Comparison of ENCODE assay signal across 21 cellular contexts in genomic region chr10:85547460-85548023, GRCh38.
A peak's percentile ranks its signal among the peaks of the same experiment; 100 is the strongest.
DNase-seq lines count a peak whose midpoint lies in the region; ATAC-seq and TF ChIP-seq lines count a peak whose summit lies in the region.
"Had no signal": no experiment of that assay in that cellular context is flagged by ENCODE, and none has a peak within 500 bp of the region (broad histone marks: within the 10 kb centered on the region; RNA-seq: fewer than 3 reads in every experiment).

No MANE protein-coding gene starts in this region.

- no peak for TF ChIP-seq POLR2A in uterus (IDR thresholded peaks at IDR 0.05)

- H3K27ac Mint-ChIP-seq in endothelial cell (ENCODE audit: unreplicated experiment), result peak overlapping the region; percentile 74
- H3K27ac Mint-ChIP-seq: activated CD8-positive, alpha-beta T cell treated with anti-CD3 and anti-CD28 coated beads for 36 hours; GM23338; naive B cell; stimulated activated naive B cell treated with anti-CD40 and anti-IgM and Interleukin-4, amounts not matched to agents 10 μg/mL and 1 μg/mL and 100 μg/mL, for 72 hours had no signal

- no peaks in the 10 kb centered on the region for H3K36me3 ChIP-seq in uterus
- H3K36me3 ChIP-seq: BLaER1 treated with 17β-estradiol and CSF1 and Interleukin-3, amounts not matched to agents 10 nM and 100 nM; esophagus muscularis mucosa; suprapubic skin had no signal

- H3K4me3 Mint-ChIP-seq in endothelial cell (ENCODE audit: unreplicated experiment), result no peak overlapping the region
- H3K4me3 Mint-ChIP-seq: activated CD8-positive, alpha-beta T cell treated with anti-CD3 and anti-CD28 coated beads for 36 hours; brain; GM23338; naive B cell; stimulated activated naive B cell treated with anti-CD40 and anti-IgM and Interleukin-4, amounts not matched to agents 10 μg/mL and 1 μg/mL and 100 μg/mL, for 72 hours had no signal

- peaks cover 0 to 4% of the 10 kb centered on the region in 2 donors for H3K27me3 ChIP-seq in uterus
- H3K27me3 ChIP-seq: BLaER1 treated with 17β-estradiol and CSF1 and Interleukin-3, amounts not matched to agents 10 nM and 100 nM; esophagus muscularis mucosa; suprapubic skin had no signal

- H3K9me3 Mint-ChIP-seq in endothelial cell (ENCODE audit: unreplicated experiment), result peaks cover 10% of the 10 kb centered on the region
- H3K9me3 Mint-ChIP-seq: activated CD8-positive, alpha-beta T cell treated with anti-CD3 and anti-CD28 coated beads for 36 hours had no signal

- no peaks in the 10 kb centered on the region for H3K4me1 ChIP-seq in uterus
- H3K4me1 ChIP-seq: Caco-2, esophagus muscularis mucosa had no signal

- H3K9me3 ChIP-seq in uterus, result no peaks in the 10 kb centered on the region
- H3K9me3 ChIP-seq: BLaER1 treated with 17β-estradiol and CSF1 and Interleukin-3, amounts not matched to agents 10 nM and 100 nM; Caco-2; esophagus muscularis mucosa; suprapubic skin had no signal

- no peaks in the 10 kb centered on the region for H3K36me3 Mint-ChIP-seq in endothelial cell (ENCODE audit: low read depth, unreplicated experiment)
- H3K36me3 Mint-ChIP-seq: brain; naive B cell; stimulated activated naive B cell treated with anti-CD40 and anti-IgM and Interleukin-4, amounts not matched to agents 10 μg/mL and 1 μg/mL and 100 μg/mL, for 72 hours had no signal

- H3K27ac ChIP-seq in uterus, result no peak overlapping the region
- H3K27ac ChIP-seq: BLaER1 treated with 17β-estradiol and CSF1 and Interleukin-3, amounts not matched to agents 10 nM and 100 nM; esophagus muscularis mucosa; suprapubic skin had no signal

- H3K4me3 ChIP-seq in uterus, result no peak overlapping the region
- H3K4me3 ChIP-seq: BLaER1 treated with 17β-estradiol and CSF1 and Interleukin-3, amounts not matched to agents 10 nM and 100 nM; esophagus muscularis mucosa; GM23338; suprapubic skin had no signal

- peaks cover 3% of the 10 kb centered on the region for H3K27me3 Mint-ChIP-seq in endothelial cell (ENCODE audit: unreplicated experiment)

- intact Hi-C loops in uterus (cut with DNase I; ENCODE audit: low total_unique reads), result no loop called here

- ATAC-seq in GM21576 (IDR thresholded peaks at IDR 0.05; ENCODE audit: unreplicated experiment), result peak; percentile 13
- peak; percentile 7 for ATAC-seq in HG03354 (IDR thresholded peaks at IDR 0.05; ENCODE audit: poor library complexity, severe bottlenecking, unreplicated experiment)
- ATAC-seq in HG02759 (IDR thresholded peaks at IDR 0.05; ENCODE audit: unreplicated experiment), result no peak
- ATAC-seq: activated CD8-positive, alpha-beta T cell treated with anti-CD3 and anti-CD28 coated beads for 36 hours had no signal

- peaks cover 21% of the 10 kb centered on the region for H3K4me1 Mint-ChIP-seq in endothelial cell (ENCODE audit: unreplicated experiment)
- H3K4me1 Mint-ChIP-seq: naive B cell; stimulated activated naive B cell treated with anti-CD40 and anti-IgM and Interleukin-4, amounts not matched to agents 10 μg/mL and 1 μg/mL and 100 μg/mL, for 72 hours had no signal

- TF ChIP-seq CTCF in endothelial cell (IDR thresholded peaks at IDR 0.05; ENCODE audit: unreplicated experiment) (no peak), uterus (IDR thresholded peaks at IDR 0.05) (no peak)

- in situ Hi-C loops in ACHN (cut with HindIII; ENCODE audit: low pct_ligation_motif_present, low pct_unique_long_range_greater_than_20kb, low sequenced_read_pairs), result no loop called here

- DNase-seq in ACHN, result peak; percentile 11
- DNase-seq in endothelial cell (ENCODE audit: low spot score), result no peak
- no peak for DNase-seq in NCI-H146 (lab: John Stamatoyannopoulos, UW)
- DNase-seq in AML-193 (lab: John Stamatoyannopoulos, UW), result no peak
- DNase-seq in uterus, result no peak
- DNase-seq: naive B cell; NCI-H2081 treated with DMSO at 0.1 percent for 48 hours; NK-92 treated with Interleukin-12 subunit alpha and Interleukin-12 subunit beta, amount 100 ng/mL, for 24 hours; SHP77 treated with DMSO at 0.1 percent for 48 hours; stimulated activated CD4-positive, alpha-beta T cell treated with anti-CD3 and anti-CD28 coated beads, Interleukin-4, amount 100 ng/mL, for 24 hours; stimulated activated naive B cell treated with anti-CD40 and anti-IgM and Interleukin-4, amounts not matched to agents 10 μg/mL and 1 μg/mL and 100 μg/mL, for 72 hours had no signal
